ENCODE assay signal across 8 cellular contexts in the genomic region with DNA sequence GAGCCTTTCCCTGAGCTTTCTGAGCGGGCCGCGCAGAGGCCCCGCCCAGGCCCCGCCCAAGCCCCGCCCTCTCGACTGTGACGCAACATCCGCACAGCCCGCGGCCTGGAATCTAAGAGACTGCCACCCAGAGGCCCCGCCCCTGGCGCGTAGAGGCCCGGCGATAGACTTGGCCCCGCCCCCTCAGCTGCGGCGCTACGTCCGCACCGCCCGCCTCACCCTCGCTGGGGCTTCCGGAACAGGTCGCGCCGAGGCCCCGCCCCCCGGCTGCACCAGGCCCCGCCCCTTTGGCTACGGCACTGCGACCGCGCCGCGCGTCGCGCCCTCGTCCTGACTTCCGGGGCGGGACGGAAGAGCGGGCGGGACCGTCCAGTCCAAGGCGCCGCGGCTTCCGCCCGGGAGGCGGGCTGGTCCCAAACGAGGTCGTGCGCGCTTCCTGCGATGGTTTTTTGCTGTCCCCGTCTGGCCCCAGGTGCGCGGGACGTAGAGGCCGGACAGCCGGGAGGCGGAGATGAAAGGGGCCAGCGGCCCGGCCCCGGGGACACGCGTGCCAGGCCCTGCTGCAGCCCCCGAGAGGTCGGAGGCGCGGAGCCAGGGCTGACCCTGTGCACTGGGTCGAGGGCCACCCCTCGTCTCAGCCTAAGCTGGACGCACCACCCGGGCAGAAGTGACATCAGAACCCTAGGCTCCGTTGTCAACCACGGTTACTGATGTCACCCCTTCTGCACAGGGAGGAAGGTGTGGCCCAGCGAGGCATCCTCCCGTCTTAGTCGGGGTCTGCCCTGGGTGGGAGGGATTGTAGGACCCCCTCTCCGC. TPM values are rescaled to one million over a fixed set of nuclear protein-coding genes. Genes with fewer than 3 reads are reported as not detected.
DNase-seq lines count a peak whose midpoint lies in the region; ATAC-seq and TF ChIP-seq lines count a peak whose summit lies in the region.

No MANE protein-coding gene starts in this region.

- no peaks in the 10 kb centered on the region for H3K27me3 ChIP-seq in OCI-LY3 (ENCODE audit: low read depth, low read length)
- H3K27me3 ChIP-seq in mononuclear cell (ENCODE audit: insufficient read depth, low read length): no peaks in the 10 kb centered on the region

- peak overlapping the region; percentile 15; the same call in 1 of the 2 replicates for H2AFZ ChIP-seq in OCI-LY3 (ENCODE audit: low read depth, low read length)

- DNase-seq in DMS 273 (lab: John Stamatoyannopoulos, UW; ENCODE audit: unreplicated experiment): peak; percentile 99
- DNase-seq in HUDEP-2 (lab: John Stamatoyannopoulos, UW; ENCODE audit: unreplicated experiment in 76 of 76): peak; percentile 62 to 99 (median 98)
- DNase-seq in activated T-cell treated with anti-CD3 and anti-CD28 coated beads for 24 hours (ENCODE audit: low read depth): peak; percentile 100
- peak; percentile 99 for DNase-seq in epidermal melanocyte (ENCODE audit: insufficient read length, low spot score)
- DNase-seq in stimulated activated CD8-positive, alpha-beta memory T cell treated with anti-CD3 and anti-CD28 coated beads, Interleukin-2, amount 100 ng/mL, for 1 hour (ENCODE audit: low read depth in 2 of 2): peak; percentile 100

- peaks cover 4% of the 10 kb centered on the region; the same call in 1 of the 2 replicates for H3K79me2 ChIP-seq in OCI-LY3 (ENCODE audit: low read length)

- H3K4me3 ChIP-seq in OCI-LY3 (ENCODE audit: low read length) (peak overlapping the region; percentile 95), mononuclear cell (ENCODE audit: low read length) (peak overlapping the region; percentile 65)

- ATAC-seq in GM21390 (IDR thresholded peaks at IDR 0.05; ENCODE audit: unreplicated experiment): peak; percentile 91

- H4K20me1 ChIP-seq in OCI-LY3 (ENCODE audit: insufficient read depth, low read length): no peaks in the 10 kb centered on the region

- TF ChIP-seq CTCF in OCI-LY3 (IDR thresholded peaks at IDR 0.05; ENCODE audit: low read depth, low read length): no peak

- H3K9me3 ChIP-seq in OCI-LY3 (ENCODE audit: insufficient read depth, low read length) (no peaks in the 10 kb centered on the region), mononuclear cell (ENCODE audit: low read depth, low read length) (no peaks in the 10 kb centered on the region)

- peak overlapping the region; percentile 87 for H3K4me2 ChIP-seq in OCI-LY3 (ENCODE audit: low read length)

- H3K36me3 ChIP-seq in OCI-LY3 (replicated peaks; ENCODE audit: low read depth, low read length): no peaks in the 10 kb centered on the region

- peak overlapping the region; percentile 84 for H3K9ac ChIP-seq in OCI-LY3 (ENCODE audit: low read length)

- peak overlapping the region; percentile 50 for H3K27ac ChIP-seq in OCI-LY3 (ENCODE audit: low read length)

- H3K4me1 ChIP-seq in OCI-LY3 (ENCODE audit: low read length) (peaks cover 13% of the 10 kb centered on the region), mononuclear cell (ENCODE audit: insufficient read depth, low read length) (peaks cover 20% of the 10 kb centered on the region)

RNA-seq across cellular contexts. Expression of a gene that starts 59.0 kb away (rescaled TPM):
- total RNA-seq in mononuclear cell: not detected

Comparison
In these comparisons a context has a peak if more than half of its experiments do, and no peak if none do; other contexts are left out.
1. Peak in every context shown above with its lines: DNase-seq, ATAC-seq, H3K4me3 ChIP-seq and H3K27ac ChIP-seq.